Comparison of ENCODE assay signal across 33 cellular contexts in genomic region chrX:44980403-44980802, GRCh38.
"Had no signal": no experiment of that assay in that cellular context is flagged by ENCODE, and none has a peak within 500 bp of the region (broad histone marks: within the 10 kb centered on the region; RNA-seq: fewer than 3 reads in every experiment).

No MANE protein-coding gene starts in this region.

- H3K4me1 ChIP-seq: adrenal gland, breast epithelium, esophagus squamous epithelium, gastroesophageal sphincter had no signal

- H3K27ac Mint-ChIP-seq: activated CD4-positive, alpha-beta memory T cell treated with anti-CD3 and anti-CD28 coated beads for 36 hours; activated CD4-positive, alpha-beta T cell treated with anti-CD3 and anti-CD28 coated beads for 36 hours; activated CD4-positive, alpha-beta T cell treated with anti-CD3 and anti-CD28 coated beads, Interleukin-2, amount 10 ng/mL, durations not matched to agents 24 days and 14 days; activated CD8-positive, alpha-beta memory T cell treated with anti-CD3 and anti-CD28 coated beads, Interleukin-2, amount 10 ng/mL, durations not matched to agents 7 days and 5 days; activated CD8-positive, alpha-beta T cell treated with anti-CD3 and anti-CD28 coated beads, Interleukin-2, amount 10 ng/mL, durations not matched to agents 7 days and 5 days; activated naive CD4-positive, alpha-beta T cell treated with anti-CD3 and anti-CD28 coated beads for 36 hours; activated naive CD4-positive, alpha-beta T cell treated with anti-CD3 and anti-CD28 coated beads, Interleukin-2, amount 50 U/mL, for 24 hours; activated naive CD8-positive, alpha-beta T cell treated with anti-CD3 and anti-CD28 coated beads for 36 hours; activated naive CD8-positive, alpha-beta T cell treated with anti-CD3 and anti-CD28 coated beads, Interleukin-2, amount 50 U/mL, for 24 hours; activated T-helper 1 cell treated with anti-CD3 and anti-CD28 coated beads, Interleukin-12 subunit alpha, Interleukin-12 subunit beta, Interleukin-2, Interleukin-4 antibody, amounts not matched to agents 30 ng/mL and 10 ng/mL and 1 ng/mL, durations not matched to agents 14 hours and 24 hours and 36 hours; activated T-helper 2 cell treated with anti-CD3 and anti-CD28 coated beads, Interferon-gamma antibody, Interleukin-2, Interleukin-4, amounts not matched to agents 10 μg/mL and 5 μg/mL and 100 μg/mL, durations not matched to agents 14 hours and 24 hours and 36 hours; brain had no signal

- DNase-seq: activated CD4-positive, alpha-beta memory T cell treated with anti-CD3 and anti-CD28 coated beads for 36 hours; activated CD4-positive, alpha-beta T cell treated with anti-CD3 and anti-CD28 coated beads for 36 hours; activated CD4-positive, alpha-beta T cell treated with anti-CD3 and anti-CD28 coated beads, Interleukin-2, amount 10 ng/mL, durations not matched to agents 24 days and 14 days; activated CD4-positive, CD25-positive, alpha-beta regulatory T cell; activated CD4-positive, CD25-positive, alpha-beta regulatory T cell treated with anti-CD3 and anti-CD28 coated beads, Interleukin-2, amount 50 U/mL, for 72 hours; activated CD8-positive, alpha-beta memory T cell treated with anti-CD3 and anti-CD28 coated beads, Interleukin-2, amount 10 ng/mL, durations not matched to agents 7 days and 5 days; activated CD8-positive, alpha-beta memory T cell treated with anti-CD3 and anti-CD28 coated beads, Interleukin-2, amount 50 U/mL, for 4 hours; activated CD8-positive, alpha-beta T cell treated with anti-CD3 and anti-CD28 coated beads, Interleukin-2, amount 10 ng/mL, durations not matched to agents 7 days and 5 days; activated effector memory CD4-positive, alpha-beta T cell treated with anti-CD3 and anti-CD28 coated beads, Interleukin-2, amount 50 U/mL, for 16 hours; activated naive CD4-positive, alpha-beta T cell treated with anti-CD3 and anti-CD28 coated beads for 36 hours; activated naive CD8-positive, alpha-beta T cell treated with anti-CD3 and anti-CD28 coated beads for 36 hours; activated naive CD8-positive, alpha-beta T cell treated with anti-CD3 and anti-CD28 coated beads, Interleukin-2, amount 50 U/mL, for 24 hours; activated T-cell treated with anti-CD3 and anti-CD28 coated beads, Interleukin-2, amount 50 U/mL, for 1 hour; activated T-cell treated with anti-CD3 and anti-CD28 coated beads, Interleukin-2, amount 50 U/mL, for 48 hours; adrenal gland; amygdala; aorta; cortex of kidney; dermis blood vessel endothelial cell; effector CD4-positive, alpha-beta T cell; esophagus squamous epithelium; foreskin melanocyte; T-helper 2 cell had no signal

- H3K27me3 ChIP-seq: adrenal gland, breast epithelium, esophagus squamous epithelium, gastroesophageal sphincter had no signal

- H3K9me3 Mint-ChIP-seq: activated naive CD4-positive, alpha-beta T cell treated with anti-CD3 and anti-CD28 coated beads, Interleukin-2, amount 50 U/mL, for 24 hours; activated naive CD8-positive, alpha-beta T cell treated with anti-CD3 and anti-CD28 coated beads, Interleukin-2, amount 50 U/mL, for 24 hours; central memory CD8-positive, alpha-beta T cell had no signal

- H3K4me3 ChIP-seq: adrenal gland, breast epithelium, esophagus squamous epithelium, gastroesophageal sphincter had no signal

- H3K9me3 ChIP-seq: gastroesophageal sphincter had no signal

- H3K4me3 Mint-ChIP-seq: activated CD4-positive, alpha-beta memory T cell treated with anti-CD3 and anti-CD28 coated beads for 36 hours; activated CD4-positive, alpha-beta T cell treated with anti-CD3 and anti-CD28 coated beads for 36 hours; activated CD4-positive, alpha-beta T cell treated with anti-CD3 and anti-CD28 coated beads, Interleukin-2, amount 10 ng/mL, durations not matched to agents 24 days and 14 days; activated CD8-positive, alpha-beta memory T cell treated with anti-CD3 and anti-CD28 coated beads, Interleukin-2, amount 10 ng/mL, durations not matched to agents 7 days and 5 days; activated CD8-positive, alpha-beta T cell treated with anti-CD3 and anti-CD28 coated beads, Interleukin-2, amount 10 ng/mL, durations not matched to agents 7 days and 5 days; activated naive CD4-positive, alpha-beta T cell treated with anti-CD3 and anti-CD28 coated beads for 36 hours; activated naive CD4-positive, alpha-beta T cell treated with anti-CD3 and anti-CD28 coated beads, Interleukin-2, amount 50 U/mL, for 24 hours; activated naive CD8-positive, alpha-beta T cell treated with anti-CD3 and anti-CD28 coated beads for 36 hours; activated naive CD8-positive, alpha-beta T cell treated with anti-CD3 and anti-CD28 coated beads, Interleukin-2, amount 50 U/mL, for 24 hours; activated T-helper 1 cell treated with anti-CD3 and anti-CD28 coated beads, Interleukin-12 subunit alpha, Interleukin-12 subunit beta, Interleukin-2, Interleukin-4 antibody, amounts not matched to agents 30 ng/mL and 10 ng/mL and 1 ng/mL, durations not matched to agents 14 hours and 24 hours and 36 hours; brain; central memory CD8-positive, alpha-beta T cell had no signal

- FAIRE-seq: endometrium, endothelial cell of umbilical vein had no signal

- ATAC-seq: activated CD4-positive, alpha-beta T cell treated with anti-CD3 and anti-CD28 coated beads for 36 hours; activated CD8-positive, alpha-beta memory T cell treated with anti-CD3 and anti-CD28 coated beads, Interleukin-2, amount 10 ng/mL, durations not matched to agents 7 days and 5 days; activated CD8-positive, alpha-beta T cell treated with anti-CD3 and anti-CD28 coated beads, Interleukin-2, amount 10 ng/mL, durations not matched to agents 7 days and 5 days; activated naive CD8-positive, alpha-beta T cell treated with anti-CD3 and anti-CD28 coated beads, Interleukin-2, amount 50 U/mL, for 24 hours; gastroesophageal sphincter had no signal

- H3K4me1 Mint-ChIP-seq: activated CD4-positive, alpha-beta T cell treated with anti-CD3 and anti-CD28 coated beads, Interleukin-2, amount 10 ng/mL, durations not matched to agents 24 days and 14 days; activated CD8-positive, alpha-beta memory T cell treated with anti-CD3 and anti-CD28 coated beads, Interleukin-2, amount 10 ng/mL, durations not matched to agents 7 days and 5 days; brain had no signal

- H3K36me3 ChIP-seq: adrenal gland, breast epithelium had no signal

- H3K27me3 Mint-ChIP-seq: activated CD4-positive, alpha-beta memory T cell treated with anti-CD3 and anti-CD28 coated beads for 36 hours; activated CD4-positive, alpha-beta T cell treated with anti-CD3 and anti-CD28 coated beads for 36 hours; activated CD4-positive, alpha-beta T cell treated with anti-CD3 and anti-CD28 coated beads, Interleukin-2, amount 10 ng/mL, durations not matched to agents 24 days and 14 days; activated CD8-positive, alpha-beta memory T cell treated with anti-CD3 and anti-CD28 coated beads, Interleukin-2, amount 10 ng/mL, durations not matched to agents 7 days and 5 days; activated naive CD4-positive, alpha-beta T cell treated with anti-CD3 and anti-CD28 coated beads, Interleukin-2, amount 50 U/mL, for 24 hours; activated naive CD8-positive, alpha-beta T cell treated with anti-CD3 and anti-CD28 coated beads for 36 hours; activated naive CD8-positive, alpha-beta T cell treated with anti-CD3 and anti-CD28 coated beads, Interleukin-2, amount 50 U/mL, for 24 hours; brain; central memory CD8-positive, alpha-beta T cell had no signal

- H3K27ac ChIP-seq: adrenal gland, breast epithelium, epithelial cell of prostate, esophagus squamous epithelium, gastroesophageal sphincter had no signal
